ENCODE assay signal across 19 cellular contexts in the genomic region with DNA sequence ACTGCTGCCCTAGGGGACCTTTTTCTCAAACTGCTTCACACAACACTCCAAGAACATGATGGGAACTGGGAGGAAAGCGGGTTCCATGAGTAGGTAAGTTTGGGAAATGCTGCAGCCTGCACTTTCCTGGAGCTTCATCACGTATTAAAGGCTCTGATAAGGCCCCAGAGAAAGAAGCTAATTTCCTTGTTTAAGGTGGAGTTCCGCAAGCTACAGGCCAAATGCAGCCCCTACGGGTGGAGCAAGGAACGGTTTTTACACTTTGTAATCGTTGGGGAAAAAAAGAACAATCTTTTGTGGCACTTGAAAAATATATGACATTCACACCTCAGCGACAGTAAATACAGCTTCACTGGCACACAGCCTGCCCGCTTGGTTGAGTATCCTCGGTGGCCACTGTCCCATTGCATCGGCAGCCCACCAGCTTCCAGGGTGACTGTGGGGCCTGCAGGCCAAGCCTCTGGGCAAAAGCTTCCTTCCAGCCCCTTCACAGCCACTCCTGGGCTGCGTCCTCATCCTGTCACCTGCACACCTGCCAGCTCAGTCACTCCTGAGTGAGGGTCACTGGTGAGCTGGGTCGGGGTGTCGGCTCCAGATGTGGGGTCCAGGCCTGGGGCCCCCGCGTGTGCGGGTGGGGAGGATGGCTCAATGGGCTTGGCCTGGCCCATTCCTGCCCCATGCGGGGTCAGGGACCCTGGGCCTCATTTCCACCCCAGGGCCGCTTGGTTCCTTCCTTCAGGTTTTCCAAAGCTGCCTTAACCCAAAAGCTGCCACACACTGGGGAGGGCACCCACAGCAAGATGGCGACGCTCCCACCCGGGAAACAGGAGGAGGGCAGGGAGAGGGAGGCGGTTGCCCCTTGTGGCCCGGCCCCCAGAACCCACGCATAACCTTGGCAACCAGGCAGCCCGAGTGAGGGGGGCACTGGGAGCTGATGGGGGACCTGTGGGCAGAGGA. TPM values are rescaled to one million over a fixed set of nuclear protein-coding genes. Genes with fewer than 3 reads are reported as not detected.
DNase-seq lines count a peak whose midpoint lies in the region; ATAC-seq, FAIRE-seq and TF ChIP-seq lines count a peak whose summit lies in the region.
"Had no signal": no experiment of that assay in that cellular context is flagged by ENCODE, and none has a peak within 500 bp of the region (broad histone marks: within the 10 kb centered on the region; RNA-seq: fewer than 3 reads in every experiment).

No MANE protein-coding gene starts in this region.

- DNase-seq in AG10803 (ENCODE audit: low read depth) (no peak), GM12864 (ENCODE audit: low read depth) (no peak), K562 (ENCODE audit: extremely low read depth in 1 of 4, low spot score in 3 of 4) (peak; percentile 16 to 30 (median 26)), mesenchymal stem cell (no peak), HPDE6-E6E7 (ENCODE audit: extremely low spot score) (no peak), NCI-H146 treated with DMSO at 0.1 percent for 48 hours (lab: John Stamatoyannopoulos, UW; ENCODE audit: unreplicated experiment) (no peak)
- DNase-seq: activated CD4-positive, alpha-beta memory T cell treated with anti-CD3 and anti-CD28 coated beads for 36 hours; activated T-cell treated with anti-CD3 and anti-CD28 coated beads, Interleukin-2, amount 50 U/mL, for 24 hours; GF-D8; NCI-H187; NK-92 treated with Interleukin-12 subunit alpha and Interleukin-12 subunit beta, amount 100 ng/mL, for 24 hours; stimulated activated CD4-positive, alpha-beta T cell treated with anti-CD3 and anti-CD28 coated beads, Interleukin-4, amount 100 ng/mL, for 4 hours; SW 1271 had no signal

- WGBS in K562 (ENCODE audit: insufficient coverage, low coverage, missing lambda C conversion rate), result 32% methylated on average over 19 of the region's 25 CpGs
- 91% methylated on average over 22 of the region's 25 CpGs for WGBS in mesenchymal stem cell
- WGBS in gastroesophageal sphincter (ENCODE audit: low coverage in 1 of 2), 2 donors, result 79 to 81% methylated on average over 6 to 13 of the region's 25 CpGs

- no peak overlapping the region for H3K14ac ChIP-seq in mesenchymal stem cell (ENCODE audit: low read length in 2 of 2)

- H3K4me1 ChIP-seq in K562 (replicated peaks in 1 of 2; ENCODE audit: control insufficient read depth in 2 of 2, insufficient read depth in 2 of 2, low read length in 2 of 2) (peaks cover 0 to 35% of the 10 kb centered on the region in 2 experiments; a peak in 3 of 5 replicates), mesenchymal stem cell (ENCODE audit: control insufficient read depth, insufficient read depth, low read depth, low read length) (peaks cover 23% of the 10 kb centered on the region), gastroesophageal sphincter (peaks cover 9 to 40% (median 29%) of the 10 kb centered on the region in 3 donors)

- peak in 1 of 2 experiments; percentile 49; a peak in 2 of 4 replicates for TF ChIP-seq RAD21 in K562 (CRISPR knock-in tag; conservative IDR thresholded peaks at IDR 0.05 in 1 of 2, IDR thresholded peaks at IDR 0.05 in 1 of 2)

- TF ChIP-seq EP300 in K562 (IDR thresholded peaks at IDR 0.05; ENCODE audit: low read length) (no peak), gastroesophageal sphincter (IDR thresholded peaks at IDR 0.05) (no peak)

- ATAC-seq in K562 (peak; percentile 61), gastroesophageal sphincter (no peak)

- no peaks in the 10 kb centered on the region for H3K9me1 ChIP-seq in K562 (ENCODE audit: control insufficient read depth, insufficient read depth, low read length)

- BruUV-seq in K562 (replicated peaks; lab: Mats Ljungman, UMichigan), result no TSS peak

- H3K4me3 ChIP-seq in AG10803 (ENCODE audit: low read length), result no peak overlapping the region
- H3K4me3 ChIP-seq in GM12864 (ENCODE audit: low read depth, low read length), result no peak overlapping the region
- no peak overlapping the region for H3K4me3 ChIP-seq in K562
- no peak overlapping the region for H3K4me3 ChIP-seq in mesenchymal stem cell (ENCODE audit: insufficient read depth in 1 of 2, low read depth in 1 of 2, low read length in 2 of 2)
- H3K4me3 ChIP-seq in gastroesophageal sphincter, result no peak overlapping the region
- H3K4me3 ChIP-seq: prostate gland, smooth muscle cell had no signal

- intact Hi-C loops in K562 (cut with micrococcal nuclease), result no loop called here

- H3K79me1 ChIP-seq in mesenchymal stem cell (replicated peaks; ENCODE audit: low read length, poor library complexity, severe bottlenecking), result no peaks in the 10 kb centered on the region

- H3K4me2 ChIP-seq in K562 (ENCODE audit: insufficient read depth, low read length) (no peak overlapping the region), mesenchymal stem cell (ENCODE audit: low read length, poor library complexity, severe bottlenecking) (no peak overlapping the region)
- H3K4me2 ChIP-seq: smooth muscle cell had no signal

- no peak for FAIRE-seq in K562 (lab: Jason Lieb, UNC)
- FAIRE-seq: D721Med had no signal

- CTCF ChIA-PET in K562 (lab: Yijun Ruan, JAX; ENCODE audit: low intra/inter-chr PET ratio), result no interaction called here

- no peak overlapping the region for H2BK120ac ChIP-seq in mesenchymal stem cell (ENCODE audit: low read depth, low read length)

- H2BK12ac ChIP-seq in mesenchymal stem cell (ENCODE audit: low read length in 2 of 2), result no peak overlapping the region

- H3K23ac ChIP-seq in mesenchymal stem cell (ENCODE audit: low read length in 2 of 2), result no peak overlapping the region

- H2AK5ac ChIP-seq in mesenchymal stem cell (ENCODE audit: low read length, severe bottlenecking), result no peak overlapping the region

- H3K27me3 ChIP-seq in K562 (ENCODE audit: control insufficient read depth in 2 of 2, insufficient read depth in 2 of 2, low read length in 2 of 2), result peaks cover 0 to 10% of the 10 kb centered on the region in 2 experiments; a peak in 1 of 5 replicates
- H3K27me3 ChIP-seq in mesenchymal stem cell (ENCODE audit: control insufficient read depth in 1 of 2, insufficient read depth in 1 of 2, low read length in 2 of 2), result peaks cover 8 to 90% of the 10 kb centered on the region in 2 experiments
- peaks cover 93% of the 10 kb centered on the region for H3K27me3 ChIP-seq in gastroesophageal sphincter

- peak overlapping the region; percentile 7 for H4K91ac ChIP-seq in mesenchymal stem cell (ENCODE audit: low read length)

- H3K36me3 ChIP-seq in K562 (ENCODE audit: control insufficient read depth, insufficient read depth, low read length), result no peaks in the 10 kb centered on the region
- no peaks in the 10 kb centered on the region for H3K36me3 ChIP-seq in mesenchymal stem cell (ENCODE audit: control insufficient read depth in 1 of 2, insufficient read depth in 2 of 2, low read depth in 1 of 2, low read length in 2 of 2)
- H3K36me3 ChIP-seq in gastroesophageal sphincter, result no peaks in the 10 kb centered on the region
- H3K36me3 ChIP-seq: prostate gland had no signal

- no peak overlapping the region for H3K4ac ChIP-seq in mesenchymal stem cell (ENCODE audit: low read depth in 1 of 2, low read length in 2 of 2)

- in situ Hi-C loops in K562 (cut with MboI), result loop anchor here (25.0 kb wide), 1 partner anchor 413 kb away; a partner anchor contains a TSS

- H3K79me2 ChIP-seq in K562 (ENCODE audit: control insufficient read depth, insufficient read depth, low read length), result no peaks in the 10 kb centered on the region

- no peak overlapping the region for H2BK15ac ChIP-seq in mesenchymal stem cell (ENCODE audit: low read depth, poor library complexity, severe bottlenecking)

- peak; percentile 14; the same call in 1 of the 2 replicates for TF ChIP-seq CTCF in AG10803 (conservative IDR thresholded peaks at IDR 0.05; ENCODE audit: low read length)
- peak; percentile 17 for TF ChIP-seq CTCF in GM12864 (IDR thresholded peaks at IDR 0.05; ENCODE audit: low read depth, low read length, missing control alignments)
- peak in 2 of 3 experiments; percentile 27 to 33; a peak in 3 of 6 replicates for TF ChIP-seq CTCF in K562 (IDR thresholded peaks at IDR 0.05 in 2 of 3, conservative IDR thresholded peaks at IDR 0.05 in 1 of 3; ENCODE audit: insufficient read depth in 2 of 3, low read depth in 1 of 3, low read length in 3 of 3)
- no peak for TF ChIP-seq CTCF in gastroesophageal sphincter (IDR thresholded peaks at IDR 0.05)

- H4K8ac ChIP-seq in mesenchymal stem cell (ENCODE audit: low read length), result no peak overlapping the region

- POLR2A ChIA-PET in K562 (lab: Yijun Ruan, JAX), result interaction anchor here (0.6 to 0.9 kb wide), 3 partner anchors 10 to 160 kb away, joined by 3 read pairs; no protein-coding TSS in a partner anchor

- H3K27ac ChIP-seq in K562 (ENCODE audit: extremely low read depth, low read depth, low read length), result no peak overlapping the region
- no peak overlapping the region for H3K27ac ChIP-seq in mesenchymal stem cell (ENCODE audit: low read length, poor library complexity, severe bottlenecking)
- no peak overlapping the region for H3K27ac ChIP-seq in gastroesophageal sphincter
- H3K27ac ChIP-seq: prostate gland had no signal

- H3K18ac ChIP-seq in mesenchymal stem cell (ENCODE audit: low read depth in 1 of 2, low read length in 2 of 2), result no peak overlapping the region

- H3K9ac ChIP-seq in K562 (ENCODE audit: insufficient read depth in 1 of 2, low read depth in 2 of 2, low read length in 2 of 2), result peak overlapping the region in 1 of 2 experiments; percentile 26; a peak in 1 of 4 replicates
- no peak overlapping the region for H3K9ac ChIP-seq in mesenchymal stem cell (ENCODE audit: low read length)

- no peak overlapping the region for H2AFZ ChIP-seq in K562 (ENCODE audit: low read depth, low read length)
- no peak overlapping the region for H2AFZ ChIP-seq in mesenchymal stem cell (ENCODE audit: low read depth, low read length)

- no peak for TF ChIP-seq POLR2A in K562 (conservative IDR thresholded peaks at IDR 0.05)
- TF ChIP-seq POLR2A in gastroesophageal sphincter (IDR thresholded peaks at IDR 0.05), result no peak

- H3K9me3 ChIP-seq in K562 (replicated peaks; ENCODE audit: control insufficient read depth, insufficient read depth, low read depth, low read length), result no peaks in the 10 kb centered on the region
- H3K9me3 ChIP-seq in mesenchymal stem cell (ENCODE audit: control insufficient read depth, low read length), result peaks cover 10% of the 10 kb centered on the region
- no peaks in the 10 kb centered on the region for H3K9me3 ChIP-seq in gastroesophageal sphincter
- H3K9me3 ChIP-seq: prostate gland had no signal

- no peak overlapping the region for H2BK5ac ChIP-seq in mesenchymal stem cell (ENCODE audit: low read depth, low read length, poor library complexity, severe bottlenecking)

- H4K20me1 ChIP-seq in K562 (replicated peaks; ENCODE audit: control insufficient read depth, insufficient read depth, low read length), result no peaks in the 10 kb centered on the region

RNA-seq across cellular contexts. Expression of a gene that starts 2.4 kb away (rescaled TPM):
- total RNA-seq in K562 (2011; cell fraction: chromatin; rRNA removed; ENCODE audit: low replicate concordance), result 0.49 TPM in 1 of 2 replicates, not detected in the other
- total RNA-seq in K562 (2011; cell fraction: nucleolus; rRNA removed), result 0.13 and 0.17 TPM in 2 replicates
- total RNA-seq in K562 (2011; cell fraction: nucleoplasm; rRNA removed), result 0.22 TPM in 1 of 2 replicates, not detected in the other
- total RNA-seq in K562 (2014; rRNA removed) (0.04 and 0.14 TPM in 2 replicates), K562 (2014; rRNA removed; fragmentation: Illumina TruSeq; extraction: Trizol) (not detected in 2 replicates), K562 (2015; rRNA removed; fragmentation: Illumina TruSeq; extraction: Trizol) (not detected in 2 replicates), K562 (2021) (0.04 and 0.09 TPM in 2 replicates), gastroesophageal sphincter (under 1 TPM in 1 of 4 donors, not detected in 3; 0.59 TPM)
- polyA plus RNA-seq in K562 (2011; rRNA removed) (not detected in 2 replicates), K562 (2014; fragmentation: Illumina TruSeq; extraction: Trizol) (not detected in 2 replicates), K562 (2014; fragmentation: Nextera tagmentation; extraction: Ambion mirVana) (not detected), K562 (2014; rRNA removed) (not detected in 2 replicates)
- polyA plus RNA-seq in K562 (2011; cell fraction: cytosol; rRNA removed), result 0.03 TPM in 1 of 2 replicates, not detected in the other
- polyA plus RNA-seq in K562 (2011; cell fraction: nucleus; rRNA removed), result 0.20 and 0.27 TPM in 2 replicates
- 0.03 and 0.14 TPM in 2 replicates for polyA plus RNA-seq in K562 (2012)
- not detected in 2 replicates for polyA minus RNA-seq in K562 (2011; rRNA and poly(A)+ RNA removed)
- not detected in 2 replicates for polyA minus RNA-seq in K562 (2011; cell fraction: cytosol; rRNA and poly(A)+ RNA removed)
- 0.11 and 0.13 TPM in 2 replicates for polyA minus RNA-seq in K562 (2011; cell fraction: nucleus; rRNA and poly(A)+ RNA removed)
- 0.14 TPM for polyA plus RNA-seq in mesenchymal stem cell (2013, experiment 1 of 2)
- polyA plus RNA-seq in mesenchymal stem cell (2013, experiment 2 of 2), result 0.12 TPM
- total RNA-seq: MCF 10A, RPMI7951 had no signal

Comparison
In these comparisons a context has a peak if more than half of its experiments do, and no peak if none do; other contexts are left out.
1. DNase-seq: peak in K562 (4 of 4); none in AG10803 (single experiment), GM12864 (single experiment), mesenchymal stem cell (single experiment), HPDE6-E6E7 (single experiment) and NCI-H146 treated with DMSO at 0.1 percent for 48 hours (single experiment).
2. CTCF ChIP-seq: peak in AG10803 (single experiment), GM12864 (single experiment) and K562 (2 of 3); none in gastroesophageal sphincter (0 of 4).